Comparison of ENCODE assay signal across 17 cellular contexts in the genomic region with DNA sequence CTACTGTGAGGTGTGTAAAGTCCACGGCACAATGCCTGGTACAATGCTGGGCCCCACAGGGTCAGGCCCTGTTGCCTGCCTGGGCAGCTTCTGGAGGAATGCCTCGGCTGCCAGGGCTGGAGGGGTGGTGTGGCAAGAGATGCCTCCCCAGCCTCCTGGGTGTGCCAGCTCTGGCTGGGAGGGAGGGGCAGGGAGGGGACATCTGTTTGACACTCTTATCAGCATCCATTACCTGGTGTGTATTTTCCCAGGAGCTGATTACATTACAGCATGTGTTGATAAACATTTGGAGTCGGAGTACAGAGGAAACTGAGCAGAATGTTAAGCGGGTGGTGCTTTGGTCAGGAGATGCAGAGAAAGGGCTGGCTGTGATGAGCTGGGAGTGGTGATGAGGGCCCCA. TPM values are rescaled to one million over a fixed set of nuclear protein-coding genes. Genes with fewer than 3 reads are reported as not detected.
DNase-seq lines count a peak whose midpoint lies in the region; ATAC-seq, FAIRE-seq and TF ChIP-seq lines count a peak whose summit lies in the region.
"Had no signal": no experiment of that assay in that cellular context is flagged by ENCODE, and none has a peak within 500 bp of the region (broad histone marks: within the 10 kb centered on the region; RNA-seq: fewer than 3 reads in every experiment).

No MANE protein-coding gene starts in this region.

- H3K9ac ChIP-seq in duodenal mucosa (ENCODE audit: low read depth in 1 of 2, low read length in 2 of 2), result no peak overlapping the region

- no peaks in the 10 kb centered on the region for H3K9me3 ChIP-seq in duodenal mucosa (ENCODE audit: control insufficient read depth in 1 of 2, low read length in 2 of 2)
- H3K9me3 ChIP-seq in small intestine (ENCODE audit: control insufficient read depth, low read depth), result no peaks in the 10 kb centered on the region

- H3K27me3 ChIP-seq in duodenal mucosa (ENCODE audit: control insufficient read depth in 1 of 2, insufficient read depth in 2 of 2, low read length in 2 of 2), result peaks cover 9 to 12% of the 10 kb centered on the region in 2 donors
- peaks cover 0 to 4% of the 10 kb centered on the region in 2 donors for H3K27me3 ChIP-seq in small intestine (ENCODE audit: control insufficient read depth in 2 of 2, insufficient read depth in 2 of 2, low read length in 2 of 2)

- FAIRE-seq in small intestine (lab: Jason Lieb, UNC), result no peak
- FAIRE-seq: GM12891 had no signal

- H3K4me3 ChIP-seq in duodenal mucosa (ENCODE audit: low read depth in 1 of 2, low read length in 2 of 2), result no peak overlapping the region
- no peak overlapping the region for H3K4me3 ChIP-seq in small intestine (ENCODE audit: low read depth in 1 of 2, low read length in 2 of 2)

- DNase-seq in DMS 273 (lab: John Stamatoyannopoulos, UW; ENCODE audit: unreplicated experiment) (peak; percentile 37), DMS 273 treated with DMSO at 0.1 percent for 48 hours (lab: John Stamatoyannopoulos, UW) (no peak), HT-29 (ENCODE audit: low spot score) (peak; percentile 28), small intestine (peak; percentile 95), omental fat pad (ENCODE audit: low spot score) (no peak), NCI-H1105 (lab: John Stamatoyannopoulos, UW) (no peak)
- DNase-seq in stimulated activated CD4-positive, alpha-beta T cell treated with anti-CD3 and anti-CD28 coated beads, Interleukin-2, amount 100 ng/mL, for 24 hours, result no peak
- DNase-seq: CD4-positive, CD25-positive, alpha-beta regulatory T cell; GDM1; GOT3; KG1; NCI-H1436; NCI-H226; NCI-H82 had no signal

- H3K4me1 ChIP-seq in duodenal mucosa (ENCODE audit: control insufficient read depth in 1 of 2, insufficient read depth in 2 of 2, low read length in 2 of 2), result peaks cover 55 to 61% of the 10 kb centered on the region in 2 donors
- H3K4me1 ChIP-seq in small intestine (ENCODE audit: control insufficient read depth in 2 of 2, insufficient read depth in 1 of 2, low read depth in 1 of 2, low read length in 1 of 2), result peaks cover 0 to 6% of the 10 kb centered on the region in 2 donors

- no peak for ATAC-seq in omental fat pad (ENCODE audit: low FRiP score)

- H3K27ac ChIP-seq in duodenal mucosa (ENCODE audit: low read depth, low read length) (peak overlapping the region; percentile 4), small intestine (ENCODE audit: low read depth in 1 of 2, low read length in 1 of 2) (peak overlapping the region; percentile 74 to 78)
- H3K27ac ChIP-seq: 22Rv1 had no signal

- TF ChIP-seq CTCF in omental fat pad (IDR thresholded peaks at IDR 0.05), result no peak

- WGBS in small intestine, 3 donors, result 12 to 52% (median 30%) methylated on average over 4 of the region's 4 CpGs

- H3K36me3 ChIP-seq in duodenal mucosa (ENCODE audit: control insufficient read depth in 1 of 2, insufficient read depth in 2 of 2, low read length in 2 of 2) (no peaks in the 10 kb centered on the region), small intestine (ENCODE audit: control insufficient read depth in 2 of 2, insufficient read depth in 2 of 2, low read length in 2 of 2) (no peaks in the 10 kb centered on the region)

RNA-seq across cellular contexts. Expression of a gene that starts 11.0 kb away (rescaled TPM):
- total RNA-seq in HT-29 (2014; rRNA removed; shearing (Covaris generic)), result 38.9 and 46.5 TPM in 2 replicates
- 10 to 100 TPM in 1 of 3 donors, 1 to 10 TPM in 2; 2.7 to 32.8 (median 3.6) TPM for polyA plus RNA-seq in small intestine
- total RNA-seq in omental fat pad, result 1 to 10 TPM; 2.2 to 4.3 (median 2.5) TPM

Comparison
In these comparisons a context has a peak if more than half of its experiments do, and no peak if none do; other contexts are left out.
1. DNase-seq: peak in DMS 273 (single experiment), HT-29 (single experiment) and small intestine (single experiment); none in DMS 273 treated with DMSO at 0.1 percent for 48 hours (single experiment), stimulated activated CD4-positive, alpha-beta T cell treated with anti-CD3 and anti-CD28 coated beads, Interleukin-2, amount 100 ng/mL, for 24 hours (0 of 2), omental fat pad (single experiment) and NCI-H1105 (single experiment).